Comparison of ENCODE assay signal across 21 cellular contexts in the genomic region with DNA sequence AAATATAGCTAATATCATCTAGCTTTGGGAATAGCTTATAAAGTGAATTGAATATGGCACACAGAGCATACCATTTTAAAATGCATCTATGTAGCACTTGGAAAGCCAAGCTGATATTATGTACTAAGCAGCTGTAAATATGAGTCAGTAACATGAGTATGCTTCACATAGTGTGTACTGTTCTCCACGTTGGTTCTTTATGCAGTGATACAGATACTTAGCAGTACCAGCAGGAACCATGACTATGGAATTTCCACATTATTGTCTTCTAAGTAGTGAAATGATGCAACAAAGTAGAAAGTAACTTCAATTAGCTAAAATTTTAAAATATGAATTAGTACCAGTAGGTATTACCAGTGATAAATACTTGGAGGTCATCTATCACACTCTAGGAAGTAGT.
"Had no signal": no experiment of that assay in that cellular context is flagged by ENCODE, and none has a peak within 500 bp of the region (broad histone marks: within the 10 kb centered on the region; RNA-seq: fewer than 3 reads in every experiment).

No MANE protein-coding gene starts in this region.

- DNase-seq: activated CD4-positive, alpha-beta T cell treated with anti-CD3 and anti-CD28 coated beads, Interleukin-2, amount 50 U/mL, for 48 hours; activated gamma-delta T cell; adrenal gland; caudate nucleus; colonic mucosa; erythroblast; islet precursor cell; midbrain; nephron progenitor cell; nucleus accumbens; posterior cingulate gyrus; sigmoid colon; stimulated activated CD8-positive, alpha-beta memory T cell treated with anti-CD3 and anti-CD28 coated beads, Interleukin-4, amount 100 ng/mL, for 48 hours; stimulated activated naive CD4-positive, alpha-beta T cell treated with Interleukin-2 at 50 U/mL for 16 hours; substantia nigra; T-helper 17 cell; tibial artery; uterus; WERI-Rb-1 had no signal

- ATAC-seq: T-helper 17 cell had no signal

- H3K27ac ChIP-seq: adrenal gland, colonic mucosa, sigmoid colon, tibial artery, uterus, WERI-Rb-1 had no signal

- H3K27me3 ChIP-seq: adrenal gland, colonic mucosa, sigmoid colon, tibial artery, uterus had no signal

- H3K4me1 ChIP-seq: adrenal gland, colonic mucosa, sigmoid colon, tibial artery, uterus had no signal

- H3K9me3 ChIP-seq: adrenal gland, colonic mucosa, sigmoid colon, tibial artery, uterus had no signal

- H3K4me3 Mint-ChIP-seq: activated naive CD4-positive, alpha-beta T cell treated with anti-CD3 and anti-CD28 coated beads, Interleukin-2, amount 50 U/mL, for 24 hours; nephron progenitor cell; T-helper 17 cell had no signal

- H3K27ac Mint-ChIP-seq: activated naive CD4-positive, alpha-beta T cell treated with anti-CD3 and anti-CD28 coated beads, Interleukin-2, amount 50 U/mL, for 24 hours; nephron progenitor cell; T-helper 17 cell had no signal

- H3K4me1 Mint-ChIP-seq: activated naive CD4-positive, alpha-beta T cell treated with anti-CD3 and anti-CD28 coated beads, Interleukin-2, amount 50 U/mL, for 24 hours; nephron progenitor cell had no signal

- H3K9me3 Mint-ChIP-seq: activated naive CD4-positive, alpha-beta T cell treated with anti-CD3 and anti-CD28 coated beads, Interleukin-2, amount 50 U/mL, for 24 hours; nephron progenitor cell had no signal

- H3K36me3 Mint-ChIP-seq: activated naive CD4-positive, alpha-beta T cell treated with anti-CD3 and anti-CD28 coated beads, Interleukin-2, amount 50 U/mL, for 24 hours had no signal

- H3K36me3 ChIP-seq: adrenal gland, colonic mucosa, sigmoid colon, tibial artery, uterus, WERI-Rb-1 had no signal

- H3K27me3 Mint-ChIP-seq: activated naive CD4-positive, alpha-beta T cell treated with anti-CD3 and anti-CD28 coated beads, Interleukin-2, amount 50 U/mL, for 24 hours; T-helper 17 cell had no signal

- H3K4me3 ChIP-seq: adrenal gland, colonic mucosa, lung, sigmoid colon, tibial artery, uterus had no signal
